In the genomic region with DNA sequence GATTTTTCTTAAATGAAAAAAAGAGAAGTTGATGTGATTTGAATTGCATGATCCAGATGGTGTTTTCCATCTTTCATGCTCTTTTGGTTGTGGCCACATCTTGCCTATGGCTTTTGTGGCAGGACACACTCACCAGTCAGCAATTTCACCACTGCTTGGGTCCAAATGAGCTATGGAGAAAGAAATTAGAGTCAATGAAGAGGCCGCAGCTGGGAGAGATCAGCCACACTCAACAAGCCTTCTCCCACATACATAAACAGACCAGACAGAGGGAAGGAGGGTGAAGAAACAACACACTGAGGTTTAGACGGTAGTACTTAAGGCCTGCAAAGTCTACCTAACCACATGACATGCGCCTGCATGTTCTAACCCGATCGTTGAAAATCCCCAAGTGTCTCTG, we compare ENCODE assay signal across 9 cellular contexts.
A peak's percentile ranks its signal among the peaks of the same experiment; 100 is the strongest.
DNase-seq lines count a peak whose midpoint lies in the region; ATAC-seq and TF ChIP-seq lines count a peak whose summit lies in the region.
"Had no signal": no experiment of that assay in that cellular context is flagged by ENCODE, and none has a peak within 500 bp of the region (broad histone marks: within the 10 kb centered on the region; RNA-seq: fewer than 3 reads in every experiment).

No MANE protein-coding gene starts in this region.

- H3K27me3 ChIP-seq in brain microvascular endothelial cell (replicated peaks) (no peaks in the 10 kb centered on the region), dorsolateral prefrontal cortex (peaks cover 0 to 4% (median 0%) of the 10 kb centered on the region in 45 donors)

- intact Hi-C loops in dorsolateral prefrontal cortex (cut with DNase I) = no loop called here

- H3K27ac ChIP-seq in brain microvascular endothelial cell (no peak overlapping the region), dorsolateral prefrontal cortex (no peak overlapping the region)

- in situ Hi-C loops in brain microvascular endothelial cell (cut with HindIII; ENCODE audit: low pct_ligation_motif_present, low sequenced_read_pairs) = no loop called here

- H3K4me3 ChIP-seq in AG10803 (ENCODE audit: low read length) = no peak overlapping the region
- no peak overlapping the region for H3K4me3 ChIP-seq in brain microvascular endothelial cell (ENCODE audit: low read depth, low read length)
- no peak overlapping the region for H3K4me3 ChIP-seq in dorsolateral prefrontal cortex

- no peaks in the 10 kb centered on the region for H3K36me3 ChIP-seq in brain microvascular endothelial cell (replicated peaks)

- TF ChIP-seq CTCF in AG10803 (conservative IDR thresholded peaks at IDR 0.05; ENCODE audit: low read length) (no peak), brain microvascular endothelial cell (IDR thresholded peaks at IDR 0.05; ENCODE audit: low read depth, low read length, missing control alignments) (no peak), dorsolateral prefrontal cortex (IDR thresholded peaks at IDR 0.05 in 54 of 56, conservative IDR thresholded peaks at IDR 0.05 in 2 of 56; ENCODE audit: low read depth in 1 of 56, partially characterized antibody in 56 of 56) (no peak)

- peak; percentile 97 for DNase-seq in AG10803 (ENCODE audit: low read depth)
- DNase-seq in LHCN-M2 (ENCODE audit: low read depth) = peak; percentile 94
- DNase-seq in brain microvascular endothelial cell = peak; percentile 9
- DNase-seq in left kidney (ENCODE audit: low read depth, low spot score) = peak; percentile 55
- no peak for DNase-seq in DMS153 treated with DMSO at 0.1 percent for 48 hours (lab: John Stamatoyannopoulos, UW; ENCODE audit: unreplicated experiment)
- no peak for DNase-seq in dorsolateral prefrontal cortex

- no peak for ATAC-seq in HG03354 (IDR thresholded peaks at IDR 0.05; ENCODE audit: poor library complexity, severe bottlenecking, unreplicated experiment)
- no peak for ATAC-seq in HG03342 (IDR thresholded peaks at IDR 0.05; ENCODE audit: unreplicated experiment)
- ATAC-seq: activated CD4-positive, CD25-positive, alpha-beta regulatory T cell treated with anti-CD3 and anti-CD28 coated beads, Interleukin-2, amount 50 U/mL, for 24 hours had no signal

Comparison
In these comparisons a context has a peak if more than half of its experiments do, and no peak if none do; other contexts are left out.
1. DNase-seq: peak in AG10803 (single experiment), LHCN-M2 (single experiment), brain microvascular endothelial cell (single experiment) and left kidney (single experiment); none in DMS153 treated with DMSO at 0.1 percent for 48 hours (single experiment) and dorsolateral prefrontal cortex (0 of 10).